8 cellular contexts compared by ENCODE assay signal in the genomic region with DNA sequence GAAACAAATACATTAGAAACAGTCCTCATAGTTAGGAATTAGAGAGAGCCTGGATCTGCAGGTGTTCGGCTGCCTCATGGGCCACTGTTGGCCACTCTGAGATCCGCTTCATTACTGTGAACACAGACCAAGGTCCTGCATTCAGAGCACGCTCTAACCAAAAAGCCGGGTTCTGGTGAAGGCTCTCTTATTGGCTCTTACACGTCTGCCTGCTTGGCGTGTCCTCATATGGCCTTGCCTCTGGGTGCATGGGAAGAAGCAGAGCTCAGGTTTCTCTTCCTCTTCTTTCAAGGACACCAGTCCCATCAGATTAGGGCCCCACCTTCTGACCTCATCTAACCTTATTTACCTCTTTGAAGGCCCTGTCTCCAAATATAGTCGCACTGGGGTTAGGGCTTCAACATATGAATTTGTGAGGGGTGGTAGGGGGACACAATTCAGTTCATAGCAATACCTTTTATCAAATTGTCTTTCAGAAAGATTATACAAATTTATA. TPM values are rescaled to one million over a fixed set of nuclear protein-coding genes. Genes with fewer than 3 reads are reported as not detected.
A peak's percentile ranks its signal among the peaks of the same experiment; 100 is the strongest.
DNase-seq lines count a peak whose midpoint lies in the region; ATAC-seq and TF ChIP-seq lines count a peak whose summit lies in the region.

No MANE protein-coding gene starts in this region.

- DNase-seq in MV-4-11 (lab: John Stamatoyannopoulos, UW) (peak; percentile 96), ecto neural progenitor cell (ENCODE audit: low spot score) (peak; percentile 49), upper lobe of left lung (peak in 1 of 2 donors; percentile 51), amniotic stem cell (lab: John Stamatoyannopoulos, UW) (no peak), occipital lobe (lab: John Stamatoyannopoulos, UW) (no peak), NCI-H345 treated with DMSO at 0.1 percent for 48 hours (lab: John Stamatoyannopoulos, UW; ENCODE audit: unreplicated experiment) (no peak)

- no peak overlapping the region for H3K27ac ChIP-seq in upper lobe of left lung

- H3K36me3 ChIP-seq in upper lobe of left lung = no peaks in the 10 kb centered on the region

- TF ChIP-seq EP300 in upper lobe of left lung (IDR thresholded peaks at IDR 0.05) = no peak

- ATAC-seq in GM18868 (IDR thresholded peaks at IDR 0.05; ENCODE audit: unreplicated experiment) (peak; percentile 99), HG02610 (IDR thresholded peaks at IDR 0.05; ENCODE audit: unreplicated experiment) (peak; percentile 100), upper lobe of left lung (ENCODE audit: low FRiP score in 2 of 2) (peak; percentile 49 to 88)

- H3K27me3 ChIP-seq in upper lobe of left lung = no peaks in the 10 kb centered on the region

- WGBS in upper lobe of left lung, 2 donors = 49 to 65% methylated on average over 7 of the region's 7 CpGs

- peaks cover 0 to 4% (median 0%) of the 10 kb centered on the region in 4 donors for H3K4me1 ChIP-seq in upper lobe of left lung

- H3K4me3 ChIP-seq in upper lobe of left lung = no peak overlapping the region

- H3K9me3 ChIP-seq in upper lobe of left lung = no peaks in the 10 kb centered on the region

- no peak for TF ChIP-seq POLR2A in upper lobe of left lung (IDR thresholded peaks at IDR 0.05)

- no peak for TF ChIP-seq CTCF in upper lobe of left lung (IDR thresholded peaks at IDR 0.05)

RNA-seq across cellular contexts. Expression of a gene that starts 37.1 kb away (rescaled TPM):
- 10 to 100 TPM; 34.5 to 87.0 (median 39.1) TPM for total RNA-seq in upper lobe of left lung
- 152 TPM for total RNA-seq in occipital lobe

Comparison
In these comparisons a context has a peak if more than half of its experiments do, and no peak if none do; other contexts are left out.
1. DNase-seq: peak in MV-4-11 (single experiment) and ecto neural progenitor cell (single experiment); none in amniotic stem cell (single experiment), occipital lobe (single experiment) and NCI-H345 treated with DMSO at 0.1 percent for 48 hours (single experiment).
2. Peak in every context shown above with its lines, with median percentiles within 50 percentile points of each other: ATAC-seq.